In the genomic region with DNA sequence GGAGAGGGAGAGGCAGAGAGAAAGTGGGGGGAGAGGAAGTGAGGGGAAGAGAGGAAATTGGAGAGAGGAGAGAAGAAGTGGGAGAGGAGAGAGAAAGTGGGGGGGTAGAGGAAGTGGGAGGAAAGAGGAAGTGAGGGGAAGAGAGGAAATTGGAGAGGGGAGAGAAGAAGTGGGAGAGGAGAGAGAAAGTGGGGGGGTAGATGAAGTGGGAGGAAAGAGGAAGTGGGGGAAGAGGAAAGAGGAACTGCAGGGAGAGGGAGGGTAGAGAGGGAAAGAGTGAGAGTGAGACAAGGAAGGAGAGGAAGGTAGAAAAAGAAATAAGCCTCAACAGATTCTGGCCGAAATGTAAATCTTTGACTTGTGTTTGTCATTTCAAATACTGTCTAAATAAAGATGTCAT, we compare ENCODE assay signal across 21 cellular contexts.
DNase-seq lines count a peak whose midpoint lies in the region; ATAC-seq and TF ChIP-seq lines count a peak whose summit lies in the region.
"Had no signal": no experiment of that assay in that cellular context is flagged by ENCODE, and none has a peak within 500 bp of the region (broad histone marks: within the 10 kb centered on the region; RNA-seq: fewer than 3 reads in every experiment).

No MANE protein-coding gene starts in this region.

- peaks cover 13% of the 10 kb centered on the region for H3K36me3 Mint-ChIP-seq in activated naive CD4-positive, alpha-beta T cell treated with anti-CD3 and anti-CD28 coated beads, Interleukin-2, amount 50 U/mL, for 24 hours
- H3K36me3 Mint-ChIP-seq in activated B cell treated with CpG ODN at 0.5 μM for 24 hours (ENCODE audit: low read depth): peaks cover 22% of the 10 kb centered on the region
- peaks cover 22% of the 10 kb centered on the region for H3K36me3 Mint-ChIP-seq in stimulated activated memory B cell treated with anti-CD40 and anti-IgM and Interleukin-4, amounts not matched to agents 10 μg/mL and 1 μg/mL and 100 μg/mL, for 72 hours

- no peak for DNase-seq in activated naive CD4-positive, alpha-beta T cell treated with anti-CD3 and anti-CD28 coated beads, Interleukin-2, amount 50 U/mL, for 16 hours
- DNase-seq in NCI-H69 (lab: John Stamatoyannopoulos, UW) (peak; percentile 43), activated B cell treated with CpG ODN at 0.5 μM for 24 hours (no peak), anterior cingulate cortex (lab: John Stamatoyannopoulos, UW) (no peak)
- DNase-seq: activated effector memory CD4-positive, alpha-beta T cell treated with anti-CD3 and anti-CD28 coated beads, Interleukin-2, amount 50 U/mL, for 16 hours; body of pancreas; dermis blood vessel endothelial cell; erythroblast; left ventricle myocardium inferior; NCI-H1048; NCI-H2081; ovary; stimulated activated CD4-positive, alpha-beta T cell treated with anti-CD3 and anti-CD28 coated beads, Interleukin-2, amount 100 ng/mL, for 24 hours; substantia nigra; uterus; WERI-Rb-1 had no signal

- H3K27ac Mint-ChIP-seq in activated naive CD4-positive, alpha-beta T cell treated with anti-CD3 and anti-CD28 coated beads, Interleukin-2, amount 50 U/mL, for 24 hours: peak overlapping the region; percentile 92
- peak overlapping the region; percentile 70 for H3K27ac Mint-ChIP-seq in activated B cell treated with CpG ODN at 0.5 μM for 24 hours
- peak overlapping the region; percentile 84 for H3K27ac Mint-ChIP-seq in stimulated activated memory B cell treated with anti-CD40 and anti-IgM and Interleukin-4, amounts not matched to agents 10 μg/mL and 1 μg/mL and 100 μg/mL, for 72 hours

- H3K9me3 Mint-ChIP-seq in activated naive CD4-positive, alpha-beta T cell treated with anti-CD3 and anti-CD28 coated beads, Interleukin-2, amount 50 U/mL, for 24 hours: no peaks in the 10 kb centered on the region
- H3K9me3 Mint-ChIP-seq in activated B cell treated with CpG ODN at 0.5 μM for 24 hours: no peaks in the 10 kb centered on the region
- peaks cover 6% of the 10 kb centered on the region for H3K9me3 Mint-ChIP-seq in stimulated activated memory B cell treated with anti-CD40 and anti-IgM and Interleukin-4, amounts not matched to agents 10 μg/mL and 1 μg/mL and 100 μg/mL, for 72 hours

- POLR2A ChIA-PET in activated B cell treated with CpG ODN at 0.5 μM for 24 hours (lab: Charles Lee): no interaction called here

- H3K27me3 Mint-ChIP-seq in activated naive CD4-positive, alpha-beta T cell treated with anti-CD3 and anti-CD28 coated beads, Interleukin-2, amount 50 U/mL, for 24 hours: no peaks in the 10 kb centered on the region
- no peaks in the 10 kb centered on the region for H3K27me3 Mint-ChIP-seq in activated B cell treated with CpG ODN at 0.5 μM for 24 hours
- no peaks in the 10 kb centered on the region for H3K27me3 Mint-ChIP-seq in stimulated activated memory B cell treated with anti-CD40 and anti-IgM and Interleukin-4, amounts not matched to agents 10 μg/mL and 1 μg/mL and 100 μg/mL, for 72 hours

- no peak for TF ChIP-seq CTCF in activated B cell treated with CpG ODN at 0.5 μM for 24 hours (IDR thresholded peaks at IDR 0.05)

- H3K4me1 Mint-ChIP-seq in activated naive CD4-positive, alpha-beta T cell treated with anti-CD3 and anti-CD28 coated beads, Interleukin-2, amount 50 U/mL, for 24 hours: peaks cover 55% of the 10 kb centered on the region
- peaks cover 47% of the 10 kb centered on the region for H3K4me1 Mint-ChIP-seq in activated B cell treated with CpG ODN at 0.5 μM for 24 hours
- H3K4me1 Mint-ChIP-seq in stimulated activated memory B cell treated with anti-CD40 and anti-IgM and Interleukin-4, amounts not matched to agents 10 μg/mL and 1 μg/mL and 100 μg/mL, for 72 hours: peaks cover 43% of the 10 kb centered on the region

- ATAC-seq in activated B cell treated with CpG ODN at 0.5 μM for 24 hours (ENCODE audit: low read depth) (peak; percentile 18), HG02642 (IDR thresholded peaks at IDR 0.05; ENCODE audit: poor library complexity, unreplicated experiment) (no peak), GM18873 (IDR thresholded peaks at IDR 0.05; ENCODE audit: low FRiP score, unreplicated experiment) (no peak)
- no peak for ATAC-seq in stimulated activated memory B cell treated with anti-CD40 and anti-IgM and Interleukin-4, amounts not matched to agents 10 μg/mL and 1 μg/mL and 100 μg/mL, for 72 hours
- ATAC-seq: body of pancreas, gastroesophageal sphincter had no signal

- intact Hi-C loops in activated B cell treated with CpG ODN at 0.5 μM for 24 hours (cut with micrococcal nuclease): loop anchor here (2.0 kb wide), 1 partner anchor 19 kb away; no protein-coding TSS in a partner anchor

- H3K4me3 Mint-ChIP-seq in activated naive CD4-positive, alpha-beta T cell treated with anti-CD3 and anti-CD28 coated beads, Interleukin-2, amount 50 U/mL, for 24 hours: no peak overlapping the region
- H3K4me3 Mint-ChIP-seq in activated B cell treated with CpG ODN at 0.5 μM for 24 hours: no peak overlapping the region
- H3K4me3 Mint-ChIP-seq in stimulated activated memory B cell treated with anti-CD40 and anti-IgM and Interleukin-4, amounts not matched to agents 10 μg/mL and 1 μg/mL and 100 μg/mL, for 72 hours: no peak overlapping the region

- CTCF ChIA-PET in activated B cell treated with CpG ODN at 0.5 μM for 24 hours (lab: Charles Lee): interaction anchor here (0.6 kb wide), 1 partner anchor 208 kb away, joined by 4 read pairs; no protein-coding TSS in a partner anchor
